In the genomic region with DNA sequence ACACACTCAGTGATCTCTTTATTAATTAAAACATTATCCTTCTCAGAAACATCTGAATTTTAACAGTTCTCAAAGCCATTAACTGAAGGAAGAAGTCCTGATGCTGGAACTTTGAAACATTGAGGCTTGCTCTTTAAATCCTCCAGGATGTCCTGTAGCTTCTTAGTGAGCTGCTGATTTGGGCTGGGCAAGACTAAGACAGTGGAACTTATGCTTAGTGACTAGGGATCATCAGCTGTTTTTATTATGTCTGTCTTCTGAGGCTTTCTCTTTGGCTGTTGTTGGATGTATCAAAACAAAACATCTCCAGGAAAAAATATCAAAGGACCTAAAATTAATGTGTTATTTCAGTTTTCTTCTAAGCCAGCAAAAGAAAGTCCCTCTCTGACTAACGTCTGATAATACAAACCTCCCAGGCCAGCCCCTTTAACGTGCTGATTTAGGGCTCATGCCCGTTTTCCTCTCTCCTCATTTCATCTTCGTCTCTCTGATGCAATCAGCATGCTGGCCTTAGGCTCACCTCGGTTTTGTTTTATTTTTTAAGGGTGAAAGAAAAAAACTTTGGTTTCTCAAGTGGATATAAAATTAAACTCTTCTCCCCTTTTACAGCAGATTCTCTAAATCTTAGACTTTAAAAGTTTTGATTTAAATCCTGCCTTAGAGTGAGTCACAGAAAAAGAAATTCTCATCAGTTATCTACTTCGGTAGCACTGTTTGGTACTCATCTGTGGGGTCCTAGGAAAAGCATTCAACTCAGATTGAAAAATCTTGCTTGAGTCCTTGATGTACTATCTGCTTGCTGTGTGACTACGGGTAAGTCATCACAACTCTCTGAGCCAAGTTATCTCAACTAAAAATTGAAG, we compare ENCODE assay signal across 35 cellular contexts.
DNase-seq lines count a peak whose midpoint lies in the region; ATAC-seq and TF ChIP-seq lines count a peak whose summit lies in the region.
"Had no signal": no experiment of that assay in that cellular context is flagged by ENCODE, and none has a peak within 500 bp of the region (broad histone marks: within the 10 kb centered on the region; RNA-seq: fewer than 3 reads in every experiment).

No MANE protein-coding gene starts in this region.

- H3K4me2 ChIP-seq in GM23338, result no peak overlapping the region

- H3K4me3 Mint-ChIP-seq in GM23338, result no peak overlapping the region
- H3K4me3 Mint-ChIP-seq in activated CD8-positive, alpha-beta T cell treated with anti-CD3 and anti-CD28 coated beads, Interleukin-2, amount 10 ng/mL, durations not matched to agents 7 days and 5 days, result no peak overlapping the region
- no peak overlapping the region for H3K4me3 Mint-ChIP-seq in CD4-positive, alpha-beta T cell
- H3K4me3 Mint-ChIP-seq: activated CD4-positive, alpha-beta T cell treated with anti-CD3 and anti-CD28 coated beads for 36 hours; activated CD8-positive, alpha-beta T cell treated with anti-CD3 and anti-CD28 coated beads for 36 hours; CD8-positive, alpha-beta T cell; naive thymus-derived CD8-positive, alpha-beta T cell had no signal

- CTCF ChIA-PET in activated CD8-positive, alpha-beta T cell treated with anti-CD3 and anti-CD28 coated beads, Interleukin-2, amount 10 ng/mL, durations not matched to agents 7 days and 5 days (lab: Charles Lee), result no interaction called here
- CTCF ChIA-PET in CD4-positive, alpha-beta T cell (lab: Charles Lee), result no interaction called here

- H3K9me2 ChIP-seq in GM23338 (ENCODE audit: insufficient read depth), result no peaks in the 10 kb centered on the region

- ATAC-seq in GM23338, result no peak
- ATAC-seq in aorta (ENCODE audit: low FRiP score), result peak; percentile 73
- no peak for ATAC-seq in activated CD8-positive, alpha-beta T cell treated with anti-CD3 and anti-CD28 coated beads, Interleukin-2, amount 10 ng/mL, durations not matched to agents 7 days and 5 days
- no peak for ATAC-seq in CD4-positive, alpha-beta T cell (ENCODE audit: poor library complexity)
- ATAC-seq: activated CD4-positive, alpha-beta T cell treated with anti-CD3 and anti-CD28 coated beads for 36 hours; activated CD8-positive, alpha-beta T cell treated with anti-CD3 and anti-CD28 coated beads for 36 hours; activated naive CD4-positive, alpha-beta T cell treated with anti-CD3 and anti-CD28 coated beads, Interleukin-2, amount 50 U/mL, for 72 hours; CD8-positive, alpha-beta T cell; lower lobe of right lung; naive thymus-derived CD8-positive, alpha-beta T cell; psoas muscle had no signal

- no peaks in the 10 kb centered on the region for H4K20me1 ChIP-seq in GM23338 (replicated peaks; ENCODE audit: insufficient read depth)

- H3K4me1 ChIP-seq in GM23338 (ENCODE audit: insufficient read depth), result no peaks in the 10 kb centered on the region; the same call in none of the 2 replicates
- peaks cover 2 to 7% of the 10 kb centered on the region in 2 donors for H3K4me1 ChIP-seq in aorta (ENCODE audit: control insufficient read depth in 1 of 2, insufficient read depth in 2 of 2, low read length in 2 of 2)
- H3K4me1 ChIP-seq: HAP-1, lower lobe of right lung, psoas muscle had no signal

- peaks cover 7% of the 10 kb centered on the region; the same call in 2 of the 3 replicates for H3K4me1 Mint-ChIP-seq in GM23338
- peaks cover 8% of the 10 kb centered on the region for H3K4me1 Mint-ChIP-seq in activated CD8-positive, alpha-beta T cell treated with anti-CD3 and anti-CD28 coated beads, Interleukin-2, amount 10 ng/mL, durations not matched to agents 7 days and 5 days (ENCODE audit: low read depth)
- peaks cover 7% of the 10 kb centered on the region for H3K4me1 Mint-ChIP-seq in CD4-positive, alpha-beta T cell (ENCODE audit: low read depth)

- H3K9me3 ChIP-seq in aorta (ENCODE audit: control insufficient read depth, low read length), result no peaks in the 10 kb centered on the region
- H3K9me3 ChIP-seq in CD4-positive, alpha-beta T cell (ENCODE audit: control insufficient read depth, low read length), result no peaks in the 10 kb centered on the region
- H3K9me3 ChIP-seq: HAP-1, lower lobe of right lung, psoas muscle, SJCRH30 had no signal

- POLR2A ChIA-PET in activated CD8-positive, alpha-beta T cell treated with anti-CD3 and anti-CD28 coated beads, Interleukin-2, amount 10 ng/mL, durations not matched to agents 7 days and 5 days (lab: Charles Lee), result no interaction called here
- POLR2A ChIA-PET in CD4-positive, alpha-beta T cell (lab: Charles Lee), result no interaction called here

- WGBS in aorta, 2 donors, result 11 to 14% methylated on average over 7 of the region's 7 CpGs

- no peaks in the 10 kb centered on the region for H3K27me3 Mint-ChIP-seq in GM23338 (ENCODE audit: insufficient read depth, low read depth, poor library complexity)
- H3K27me3 Mint-ChIP-seq in activated CD8-positive, alpha-beta T cell treated with anti-CD3 and anti-CD28 coated beads, Interleukin-2, amount 10 ng/mL, durations not matched to agents 7 days and 5 days (ENCODE audit: low read depth), result peaks cover 2% of the 10 kb centered on the region
- peaks cover 6% of the 10 kb centered on the region for H3K27me3 Mint-ChIP-seq in CD4-positive, alpha-beta T cell

- in situ Hi-C loops in astrocyte of the spinal cord (cut with HindIII; ENCODE audit: low sequenced_read_pairs), result no loop called here

- DNase-seq in GM23338 (ENCODE audit: low spot score), result no peak
- DNase-seq in astrocyte of the spinal cord (ENCODE audit: low read depth, low spot score), result peak; percentile 26
- DNase-seq in iris pigment epithelial cell (ENCODE audit: low read depth), result peak; percentile 54
- DNase-seq in aorta, result no peak
- DNase-seq in head of caudate nucleus, result no peak
- no peak for DNase-seq in activated CD8-positive, alpha-beta T cell treated with anti-CD3 and anti-CD28 coated beads, Interleukin-2, amount 10 ng/mL, durations not matched to agents 7 days and 5 days
- DNase-seq in CD4-positive, alpha-beta T cell, result no peak
- DNase-seq: activated CD4-positive, alpha-beta T cell treated with anti-CD3 and anti-CD28 coated beads for 36 hours; activated CD8-positive, alpha-beta T cell treated with anti-CD3 and anti-CD28 coated beads for 36 hours; activated effector memory CD4-positive, alpha-beta T cell treated with Interleukin-2 at 50 U/mL for 16 hours; activated T-cell treated with anti-CD3 and anti-CD28 coated beads for 4 hours; anterior cingulate cortex; caudate nucleus; CD8-positive, alpha-beta T cell; effector CD8-positive, alpha-beta T cell; foreskin melanocyte; Karpas-422; lower lobe of right lung; naive thymus-derived CD8-positive, alpha-beta T cell; NCI-H146; NCI-H2107; NCI-H82; nucleus accumbens; psoas muscle; RPMI8226; SJCRH30; stimulated activated CD4-positive, alpha-beta T cell treated with anti-CD3 and anti-CD28 coated beads, Interleukin-15, amount 100 ng/mL, for 24 hours; stimulated activated CD4-positive, alpha-beta T cell treated with anti-CD3 and anti-CD28 coated beads, Interleukin-4, amount 100 ng/mL, for 4 hours; SW 1271; T-helper 9 cell; trophoblast cell had no signal

- H3K36me3 Mint-ChIP-seq in GM23338 (ENCODE audit: low read depth), result no peaks in the 10 kb centered on the region
- no peaks in the 10 kb centered on the region for H3K36me3 Mint-ChIP-seq in activated CD8-positive, alpha-beta T cell treated with anti-CD3 and anti-CD28 coated beads, Interleukin-2, amount 10 ng/mL, durations not matched to agents 7 days and 5 days (ENCODE audit: low read depth)
- no peaks in the 10 kb centered on the region for H3K36me3 Mint-ChIP-seq in CD4-positive, alpha-beta T cell (ENCODE audit: low read depth)
- H3K36me3 Mint-ChIP-seq: CD8-positive, alpha-beta T cell; naive thymus-derived CD8-positive, alpha-beta T cell had no signal

- TF ChIP-seq CTCF in GM23338 (conservative IDR thresholded peaks at IDR 0.05; ENCODE audit: low read depth in 2 of 2) (no peak), astrocyte of the spinal cord (IDR thresholded peaks at IDR 0.05; ENCODE audit: low read depth, low read length) (no peak)
- no peak for TF ChIP-seq CTCF in CD4-positive, alpha-beta T cell (IDR thresholded peaks at IDR 0.05)

- H3K36me3 ChIP-seq in GM23338 (ENCODE audit: insufficient read depth) (no peaks in the 10 kb centered on the region), aorta (ENCODE audit: control insufficient read depth in 1 of 2, insufficient read depth in 2 of 2, low read length in 1 of 2) (no peaks in the 10 kb centered on the region)
- H3K36me3 ChIP-seq: HAP-1, lower lobe of right lung, SJCRH30 had no signal

- H3K27ac ChIP-seq in GM23338 (ENCODE audit: low read depth), result no peak overlapping the region
- no peak overlapping the region for H3K27ac ChIP-seq in aorta (ENCODE audit: low read depth in 1 of 2, low read length in 2 of 2)
- H3K27ac ChIP-seq in CD4-positive, alpha-beta T cell (ENCODE audit: low read depth, low read length), result no peak overlapping the region
- H3K27ac ChIP-seq: lower lobe of right lung, psoas muscle, SJCRH30, VCaP had no signal

- no peak overlapping the region for H3K27ac Mint-ChIP-seq in GM23338
- no peak overlapping the region for H3K27ac Mint-ChIP-seq in activated CD8-positive, alpha-beta T cell treated with anti-CD3 and anti-CD28 coated beads, Interleukin-2, amount 10 ng/mL, durations not matched to agents 7 days and 5 days
- no peak overlapping the region for H3K27ac Mint-ChIP-seq in CD4-positive, alpha-beta T cell
- H3K27ac Mint-ChIP-seq: activated CD4-positive, alpha-beta T cell treated with anti-CD3 and anti-CD28 coated beads for 36 hours; activated CD8-positive, alpha-beta T cell treated with anti-CD3 and anti-CD28 coated beads for 36 hours; activated naive CD4-positive, alpha-beta T cell treated with anti-CD3 and anti-CD28 coated beads, Interleukin-2, amount 50 U/mL, for 72 hours; CD8-positive, alpha-beta T cell; naive thymus-derived CD8-positive, alpha-beta T cell had no signal

- H3K9me3 Mint-ChIP-seq in GM23338, result no peaks in the 10 kb centered on the region
- no peaks in the 10 kb centered on the region for H3K9me3 Mint-ChIP-seq in activated CD8-positive, alpha-beta T cell treated with anti-CD3 and anti-CD28 coated beads, Interleukin-2, amount 10 ng/mL, durations not matched to agents 7 days and 5 days (ENCODE audit: insufficient read depth)
- no peaks in the 10 kb centered on the region for H3K9me3 Mint-ChIP-seq in CD4-positive, alpha-beta T cell
- H3K9me3 Mint-ChIP-seq: activated CD8-positive, alpha-beta T cell treated with anti-CD3 and anti-CD28 coated beads for 36 hours; CD8-positive, alpha-beta T cell had no signal

- no peaks in the 10 kb centered on the region for H3K27me3 ChIP-seq in GM23338 (ENCODE audit: insufficient read depth)
- H3K27me3 ChIP-seq in aorta (ENCODE audit: control insufficient read depth in 1 of 2, insufficient read depth in 2 of 2, low read length in 1 of 2), result no peaks in the 10 kb centered on the region
- no peaks in the 10 kb centered on the region for H3K27me3 ChIP-seq in CD4-positive, alpha-beta T cell (ENCODE audit: control insufficient read depth, insufficient read depth, low read length)
- H3K27me3 ChIP-seq: SJCRH30 had no signal

- intact Hi-C loops in aorta (cut with DNase I), result loop anchor here in 1 of 2 donors (10.0 kb wide), 1 partner anchor 339 kb away; no protein-coding TSS in a partner anchor
- intact Hi-C loops in head of caudate nucleus (cut with DNase I), result no loop called here
- intact Hi-C loops in CD4-positive, alpha-beta T cell (cut with DNase I, micrococcal nuclease), result no loop called here

- no peaks in the 10 kb centered on the region for H3F3A ChIP-seq in GM23338 (replicated peaks; ENCODE audit: low read depth)

- H3K79me2 ChIP-seq in GM23338 (replicated peaks; ENCODE audit: insufficient read depth), result no peaks in the 10 kb centered on the region

- H3K4me3 ChIP-seq in GM23338, result no peak overlapping the region
- no peak overlapping the region for H3K4me3 ChIP-seq in astrocyte of the spinal cord (ENCODE audit: low read depth, low read length)
- H3K4me3 ChIP-seq in aorta (ENCODE audit: low read length in 2 of 2), result no peak overlapping the region
- H3K4me3 ChIP-seq: coronary artery, HAP-1, lower lobe of right lung, psoas muscle, SJCRH30 had no signal

- peak overlapping the region; percentile 53; the same call in 1 of the 2 replicates for H2AFZ ChIP-seq in GM23338

Comparison
In these comparisons a context has a peak if more than half of its experiments do, and no peak if none do; other contexts are left out.
1. DNase-seq: peak in astrocyte of the spinal cord (single experiment) and iris pigment epithelial cell (single experiment); none in GM23338 (single experiment), aorta (0 of 2), head of caudate nucleus (0 of 42), activated CD8-positive, alpha-beta T cell treated with anti-CD3 and anti-CD28 coated beads, Interleukin-2, amount 10 ng/mL, durations not matched to agents 7 days and 5 days (single experiment) and CD4-positive, alpha-beta T cell (0 of 10).